In the genomic region with DNA sequence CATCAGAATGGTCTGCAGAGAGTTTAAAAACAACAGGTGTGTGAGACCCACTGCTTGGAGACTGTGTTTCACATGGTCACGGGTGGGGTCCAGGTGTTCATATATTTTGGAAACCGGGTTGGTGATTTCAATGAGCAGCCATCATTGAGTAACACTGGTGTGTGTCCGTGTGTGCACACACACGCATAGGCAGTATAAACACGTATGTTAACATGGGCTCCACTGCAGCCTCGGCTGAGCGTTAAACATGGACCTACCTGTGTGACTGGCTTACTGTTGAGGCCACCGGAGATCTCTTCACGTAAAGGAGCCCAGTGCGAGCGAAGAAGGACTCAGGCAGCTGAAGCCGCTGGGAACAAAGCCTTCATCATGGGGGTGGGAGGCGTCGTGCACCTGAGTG, we compare ENCODE assay signal across 33 cellular contexts. TPM values are rescaled to one million over a fixed set of nuclear protein-coding genes. Genes with fewer than 3 reads are reported as not detected.
"Had no signal": no experiment of that assay in that cellular context is flagged by ENCODE, and none has a peak within 500 bp of the region (broad histone marks: within the 10 kb centered on the region; RNA-seq: fewer than 3 reads in every experiment).

No MANE protein-coding gene starts in this region.

- H3K4me3 Mint-ChIP-seq: activated CD4-positive, alpha-beta memory T cell treated with anti-CD3 and anti-CD28 coated beads for 36 hours; activated CD4-positive, alpha-beta T cell treated with anti-CD3 and anti-CD28 coated beads for 36 hours; activated CD4-positive, alpha-beta T cell treated with anti-CD3 and anti-CD28 coated beads, Interleukin-2, amount 10 ng/mL, durations not matched to agents 24 days and 14 days; activated CD8-positive, alpha-beta memory T cell treated with anti-CD3 and anti-CD28 coated beads, Interleukin-2, amount 10 ng/mL, durations not matched to agents 7 days and 5 days; activated CD8-positive, alpha-beta T cell treated with anti-CD3 and anti-CD28 coated beads, Interleukin-2, amount 10 ng/mL, durations not matched to agents 7 days and 5 days; activated naive CD4-positive, alpha-beta T cell treated with anti-CD3 and anti-CD28 coated beads for 36 hours; activated naive CD4-positive, alpha-beta T cell treated with anti-CD3 and anti-CD28 coated beads, Interleukin-2, amount 50 U/mL, for 24 hours; activated naive CD8-positive, alpha-beta T cell treated with anti-CD3 and anti-CD28 coated beads for 36 hours; activated naive CD8-positive, alpha-beta T cell treated with anti-CD3 and anti-CD28 coated beads, Interleukin-2, amount 50 U/mL, for 24 hours; activated T-helper 1 cell treated with anti-CD3 and anti-CD28 coated beads, Interleukin-12 subunit alpha, Interleukin-12 subunit beta, Interleukin-2, Interleukin-4 antibody, amounts not matched to agents 30 ng/mL and 10 ng/mL and 1 ng/mL, durations not matched to agents 14 hours and 24 hours and 36 hours; endodermal cell had no signal

- H3K27me3 Mint-ChIP-seq: activated CD8-positive, alpha-beta memory T cell treated with anti-CD3 and anti-CD28 coated beads, Interleukin-2, amount 10 ng/mL, durations not matched to agents 7 days and 5 days had no signal

- H3K27me3 ChIP-seq: adrenal gland, body of pancreas, cardiac muscle cell, colonic mucosa, gastrocnemius medialis, heart left ventricle had no signal

- ATAC-seq: activated CD4-positive, alpha-beta T cell treated with anti-CD3 and anti-CD28 coated beads for 36 hours; activated CD8-positive, alpha-beta memory T cell treated with anti-CD3 and anti-CD28 coated beads, Interleukin-2, amount 10 ng/mL, durations not matched to agents 7 days and 5 days; activated CD8-positive, alpha-beta T cell treated with anti-CD3 and anti-CD28 coated beads, Interleukin-2, amount 10 ng/mL, durations not matched to agents 7 days and 5 days; activated naive CD8-positive, alpha-beta T cell treated with anti-CD3 and anti-CD28 coated beads, Interleukin-2, amount 50 U/mL, for 24 hours; body of pancreas; esophagus mucosa; foreskin keratinocyte; gastrocnemius medialis had no signal

- H3K9me3 Mint-ChIP-seq: activated CD4-positive, alpha-beta memory T cell treated with anti-CD3 and anti-CD28 coated beads for 36 hours; activated CD4-positive, alpha-beta T cell treated with anti-CD3 and anti-CD28 coated beads, Interleukin-2, amount 10 ng/mL, durations not matched to agents 24 days and 14 days; activated naive CD4-positive, alpha-beta T cell treated with anti-CD3 and anti-CD28 coated beads for 36 hours; activated naive CD4-positive, alpha-beta T cell treated with anti-CD3 and anti-CD28 coated beads, Interleukin-2, amount 50 U/mL, for 24 hours; activated naive CD8-positive, alpha-beta T cell treated with anti-CD3 and anti-CD28 coated beads for 36 hours; activated naive CD8-positive, alpha-beta T cell treated with anti-CD3 and anti-CD28 coated beads, Interleukin-2, amount 50 U/mL, for 24 hours; activated T-helper 1 cell treated with anti-CD3 and anti-CD28 coated beads, Interleukin-12 subunit alpha, Interleukin-12 subunit beta, Interleukin-2, Interleukin-4 antibody, amounts not matched to agents 30 ng/mL and 10 ng/mL and 1 ng/mL, durations not matched to agents 14 hours and 24 hours and 36 hours; activated T-helper 2 cell treated with anti-CD3 and anti-CD28 coated beads, Interferon-gamma antibody, Interleukin-2, Interleukin-4, amounts not matched to agents 10 μg/mL and 5 μg/mL and 100 μg/mL, durations not matched to agents 14 hours and 24 hours and 36 hours; endodermal cell had no signal

- H3K36me3 Mint-ChIP-seq: activated CD4-positive, alpha-beta memory T cell treated with anti-CD3 and anti-CD28 coated beads for 36 hours; activated CD8-positive, alpha-beta memory T cell treated with anti-CD3 and anti-CD28 coated beads, Interleukin-2, amount 10 ng/mL, durations not matched to agents 7 days and 5 days; activated naive CD4-positive, alpha-beta T cell treated with anti-CD3 and anti-CD28 coated beads, Interleukin-2, amount 50 U/mL, for 24 hours; activated naive CD8-positive, alpha-beta T cell treated with anti-CD3 and anti-CD28 coated beads for 36 hours had no signal

- DNase-seq: activated CD4-positive, alpha-beta memory T cell treated with anti-CD3 and anti-CD28 coated beads for 36 hours; activated CD4-positive, alpha-beta T cell treated with anti-CD3 and anti-CD28 coated beads for 36 hours; activated CD4-positive, alpha-beta T cell treated with anti-CD3 and anti-CD28 coated beads, Interleukin-2, amount 10 ng/mL, durations not matched to agents 24 days and 14 days; activated CD4-positive, CD25-positive, alpha-beta regulatory T cell; activated CD4-positive, CD25-positive, alpha-beta regulatory T cell treated with anti-CD3 and anti-CD28 coated beads, Interleukin-2, amount 50 U/mL, for 72 hours; activated CD8-positive, alpha-beta memory T cell treated with anti-CD3 and anti-CD28 coated beads, Interleukin-2, amount 10 ng/mL, durations not matched to agents 7 days and 5 days; activated CD8-positive, alpha-beta memory T cell treated with anti-CD3 and anti-CD28 coated beads, Interleukin-2, amount 50 U/mL, for 4 hours; activated CD8-positive, alpha-beta T cell treated with anti-CD3 and anti-CD28 coated beads, Interleukin-2, amount 10 ng/mL, durations not matched to agents 7 days and 5 days; activated effector memory CD4-positive, alpha-beta T cell treated with anti-CD3 and anti-CD28 coated beads, Interleukin-2, amount 50 U/mL, for 16 hours; activated naive CD4-positive, alpha-beta T cell treated with anti-CD3 and anti-CD28 coated beads for 36 hours; activated naive CD8-positive, alpha-beta T cell treated with anti-CD3 and anti-CD28 coated beads for 36 hours; activated naive CD8-positive, alpha-beta T cell treated with anti-CD3 and anti-CD28 coated beads, Interleukin-2, amount 50 U/mL, for 24 hours; activated T-cell treated with anti-CD3 and anti-CD28 coated beads, Interleukin-2, amount 50 U/mL, for 1 hour; activated T-cell treated with anti-CD3 and anti-CD28 coated beads, Interleukin-2, amount 50 U/mL, for 48 hours; adrenal gland; amygdala; aorta; body of pancreas; central memory CD4-positive, alpha-beta T cell; cerebellar nuclear complex; colonic mucosa; effector memory CD4-positive, alpha-beta T cell; endodermal cell; foreskin keratinocyte; gastrocnemius medialis; glutamatergic neuron; T-helper 2 cell had no signal

- H3K27ac ChIP-seq: adrenal gland, body of pancreas, cardiac muscle cell, colonic mucosa, foreskin keratinocyte, gastrocnemius medialis had no signal

- H3K4me1 ChIP-seq: body of pancreas, colonic mucosa, foreskin keratinocyte, gastrocnemius medialis had no signal

- H3K4me1 Mint-ChIP-seq: activated CD4-positive, alpha-beta T cell treated with anti-CD3 and anti-CD28 coated beads for 36 hours; activated CD4-positive, alpha-beta T cell treated with anti-CD3 and anti-CD28 coated beads, Interleukin-2, amount 10 ng/mL, durations not matched to agents 24 days and 14 days; activated CD8-positive, alpha-beta memory T cell treated with anti-CD3 and anti-CD28 coated beads, Interleukin-2, amount 10 ng/mL, durations not matched to agents 7 days and 5 days; activated naive CD4-positive, alpha-beta T cell treated with anti-CD3 and anti-CD28 coated beads, Interleukin-2, amount 50 U/mL, for 24 hours; activated naive CD8-positive, alpha-beta T cell treated with anti-CD3 and anti-CD28 coated beads for 36 hours; activated naive CD8-positive, alpha-beta T cell treated with anti-CD3 and anti-CD28 coated beads, Interleukin-2, amount 50 U/mL, for 24 hours had no signal

- H3K4me3 ChIP-seq: adrenal gland, body of pancreas, cardiac muscle cell, colonic mucosa, gastrocnemius medialis, heart left ventricle had no signal

- H3K36me3 ChIP-seq: adrenal gland, cardiac muscle cell, colonic mucosa, gastrocnemius medialis, heart left ventricle had no signal

- H3K9me3 ChIP-seq: adrenal gland, body of pancreas, colonic mucosa, gastrocnemius medialis, heart left ventricle had no signal

- H3K27ac Mint-ChIP-seq: activated CD4-positive, alpha-beta memory T cell treated with anti-CD3 and anti-CD28 coated beads for 36 hours; activated CD4-positive, alpha-beta T cell treated with anti-CD3 and anti-CD28 coated beads for 36 hours; activated CD4-positive, alpha-beta T cell treated with anti-CD3 and anti-CD28 coated beads, Interleukin-2, amount 10 ng/mL, durations not matched to agents 24 days and 14 days; activated CD8-positive, alpha-beta memory T cell treated with anti-CD3 and anti-CD28 coated beads, Interleukin-2, amount 10 ng/mL, durations not matched to agents 7 days and 5 days; activated CD8-positive, alpha-beta T cell treated with anti-CD3 and anti-CD28 coated beads, Interleukin-2, amount 10 ng/mL, durations not matched to agents 7 days and 5 days; activated naive CD4-positive, alpha-beta T cell treated with anti-CD3 and anti-CD28 coated beads for 36 hours; activated naive CD4-positive, alpha-beta T cell treated with anti-CD3 and anti-CD28 coated beads, Interleukin-2, amount 50 U/mL, for 24 hours; activated naive CD8-positive, alpha-beta T cell treated with anti-CD3 and anti-CD28 coated beads for 36 hours; activated naive CD8-positive, alpha-beta T cell treated with anti-CD3 and anti-CD28 coated beads, Interleukin-2, amount 50 U/mL, for 24 hours; activated T-helper 1 cell treated with anti-CD3 and anti-CD28 coated beads, Interleukin-12 subunit alpha, Interleukin-12 subunit beta, Interleukin-2, Interleukin-4 antibody, amounts not matched to agents 30 ng/mL and 10 ng/mL and 1 ng/mL, durations not matched to agents 14 hours and 24 hours and 36 hours; activated T-helper 2 cell treated with anti-CD3 and anti-CD28 coated beads, Interferon-gamma antibody, Interleukin-2, Interleukin-4, amounts not matched to agents 10 μg/mL and 5 μg/mL and 100 μg/mL, durations not matched to agents 14 hours and 24 hours and 36 hours; endodermal cell had no signal

RNA-seq across cellular contexts. Expression of a gene that starts 56.9 kb away (rescaled TPM):
- total RNA-seq: activated CD4-positive, alpha-beta T cell treated with anti-CD3 and anti-CD28 coated beads for 36 hours; activated CD4-positive, alpha-beta T cell treated with anti-CD3 and anti-CD28 coated beads, Interleukin-2, amount 10 ng/mL, durations not matched to agents 24 days and 14 days; activated naive CD4-positive, alpha-beta T cell treated with anti-CD3 and anti-CD28 coated beads for 36 hours; activated naive CD8-positive, alpha-beta T cell treated with anti-CD3 and anti-CD28 coated beads for 36 hours; activated T-helper 1 cell treated with anti-CD3 and anti-CD28 coated beads, Interleukin-12 subunit alpha, Interleukin-12 subunit beta, Interleukin-2, Interleukin-4 antibody, amounts not matched to agents 30 ng/mL and 10 ng/mL and 1 ng/mL, durations not matched to agents 14 hours and 24 hours and 36 hours; activated T-helper 2 cell treated with anti-CD3 and anti-CD28 coated beads, Interferon-gamma antibody, Interleukin-2, Interleukin-4, amounts not matched to agents 10 μg/mL and 5 μg/mL and 100 μg/mL, durations not matched to agents 14 hours and 24 hours and 36 hours; cardiac muscle cell had no signal
- polyA plus RNA-seq: cardiac muscle cell had no signal
